ENCODE assay signal across 26 cellular contexts in the genomic region with DNA sequence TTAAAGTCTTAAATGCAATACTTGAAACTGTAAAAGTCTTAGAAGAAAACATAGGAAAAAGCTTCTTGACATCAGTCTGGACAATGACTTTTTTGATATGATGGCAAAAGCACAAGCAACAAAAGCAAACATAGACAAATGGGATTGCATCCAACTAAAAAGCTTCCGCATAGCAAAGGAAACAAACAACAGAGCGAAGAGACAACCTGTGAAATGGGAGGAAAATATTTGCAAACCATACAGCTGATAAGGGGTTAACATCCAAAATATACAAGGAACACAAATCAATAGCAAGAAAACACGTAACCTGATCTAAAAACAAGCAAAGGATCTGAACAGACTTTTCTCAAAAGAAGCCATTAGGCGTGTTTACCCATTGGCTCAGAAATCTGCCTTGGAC.
DNase-seq lines count a peak whose midpoint lies in the region; ATAC-seq, FAIRE-seq and TF ChIP-seq lines count a peak whose summit lies in the region.
"Had no signal": no experiment of that assay in that cellular context is flagged by ENCODE, and none has a peak within 500 bp of the region (broad histone marks: within the 10 kb centered on the region; RNA-seq: fewer than 3 reads in every experiment).

No MANE protein-coding gene starts in this region.

- no peak for TF ChIP-seq POLR2A in HepG2 (IDR thresholded peaks at IDR 0.05; ENCODE audit: insufficient read depth in 1 of 2, low read depth in 2 of 2, low read length in 2 of 2)

- H3K4me3 ChIP-seq in LNCaP clone FGC (ENCODE audit: low read depth, low read length) (no peak overlapping the region), HepG2 (replicated peaks in 1 of 3; ENCODE audit: insufficient read depth in 1 of 3, low read depth in 2 of 3, low read length in 3 of 3) (no peak overlapping the region), GM23248 (no peak overlapping the region)
- H3K4me3 ChIP-seq: BLaER1 treated with 17β-estradiol and CSF1 and Interleukin-3, amounts not matched to agents 10 nM and 100 nM; K562 had no signal

- H2AFZ ChIP-seq in HepG2 (ENCODE audit: low read length) (no peak overlapping the region), GM23248 (no peak overlapping the region)

- no peaks in the 10 kb centered on the region for H3F3A ChIP-seq in GM23248 (ENCODE audit: insufficient read depth)

- H3K9me3 ChIP-seq in HepG2 (ENCODE audit: low read length) (no peaks in the 10 kb centered on the region), GM23248 (ENCODE audit: low read depth) (no peaks in the 10 kb centered on the region)
- H3K9me3 ChIP-seq: BLaER1 treated with 17β-estradiol and CSF1 and Interleukin-3, amounts not matched to agents 10 nM and 100 nM had no signal

- no peak overlapping the region for H3K27ac ChIP-seq in HepG2 (ENCODE audit: extremely low read length, insufficient read depth, low read length)
- no peak overlapping the region for H3K27ac ChIP-seq in GM23248
- H3K27ac ChIP-seq: BLaER1 treated with 17β-estradiol and CSF1 and Interleukin-3, amounts not matched to agents 10 nM and 100 nM had no signal

- no TSS peak for BruUV-seq in HepG2 (replicated peaks; lab: Mats Ljungman, UMichigan)

- no peaks in the 10 kb centered on the region for H3K9me2 ChIP-seq in GM23248 (ENCODE audit: insufficient read depth)
- H3K9me2 ChIP-seq: SK-N-SH had no signal

- CTCF ChIA-PET in HepG2 (lab: Yijun Ruan, JAX; ENCODE audit: low intra/inter-chr PET ratio, low total read pairs), result no interaction called here

- TF ChIP-seq EP300 in HepG2 (IDR thresholded peaks at IDR 0.05; ENCODE audit: low read depth in 2 of 2, low read length in 2 of 2) (no peak), HepG2 (CRISPR knock-in tag; IDR thresholded peaks at IDR 0.05; ENCODE audit: borderline replicate concordance) (no peak)

- H3K36me3 ChIP-seq in HepG2 (replicated peaks in 1 of 2; ENCODE audit: control insufficient read depth in 1 of 2, insufficient read depth in 2 of 2, low read length in 2 of 2) (no peaks in the 10 kb centered on the region), GM23248 (ENCODE audit: low read depth) (no peaks in the 10 kb centered on the region)
- H3K36me3 ChIP-seq: BLaER1 treated with 17β-estradiol and CSF1 and Interleukin-3, amounts not matched to agents 10 nM and 100 nM had no signal

- POLR2A ChIA-PET in HepG2 (lab: Yijun Ruan, JAX), result no interaction called here

- H3K4me2 ChIP-seq in HepG2 (ENCODE audit: low read depth, low read length) (no peak overlapping the region), GM23248 (ENCODE audit: unreplicated experiment) (no peak overlapping the region)
- H3K4me2 ChIP-seq: BLaER1 treated with 17β-estradiol and CSF1 and Interleukin-3, amounts not matched to agents 10 nM and 100 nM; SK-N-SH had no signal

- H4K20me1 ChIP-seq in HepG2 (ENCODE audit: insufficient read depth, low read length) (no peaks in the 10 kb centered on the region), GM23248 (ENCODE audit: insufficient read depth) (no peaks in the 10 kb centered on the region)
- H4K20me1 ChIP-seq: BLaER1 treated with 17β-estradiol and CSF1 and Interleukin-3, amounts not matched to agents 10 nM and 100 nM had no signal

- H3K9ac ChIP-seq in HepG2 (ENCODE audit: insufficient read depth, low read depth, low read length) (no peak overlapping the region), GM23248 (no peak overlapping the region)
- H3K9ac ChIP-seq: BLaER1 treated with 17β-estradiol and CSF1 and Interleukin-3, amounts not matched to agents 10 nM and 100 nM; SK-N-SH had no signal

- 15% methylated on average over 4 of the region's 4 CpGs for WGBS in HepG2 (ENCODE audit: low lambda C conversion rate)
- 74 to 80% methylated on average over 4 of the region's 4 CpGs for WGBS in GM23248 (ENCODE audit: low coverage in 1 of 2, low lambda C conversion rate in 2 of 2, missing lambda C conversion rate in 2 of 2), 2 experiments

- ATAC-seq in HepG2, result no peak
- no peak for ATAC-seq in sciatic nerve
- ATAC-seq: CD8-positive, alpha-beta T cell; HCT116; K562; PC-3 had no signal

- H3K79me2 ChIP-seq in HepG2 (ENCODE audit: insufficient read depth, low read length) (no peaks in the 10 kb centered on the region), GM23248 (ENCODE audit: insufficient read depth) (no peaks in the 10 kb centered on the region)

- TF ChIP-seq RAD21 in HepG2 (CRISPR knock-in tag; IDR thresholded peaks at IDR 0.05), result no peak

- TF ChIP-seq CTCF in LNCaP clone FGC (IDR thresholded peaks at IDR 0.05; ENCODE audit: control insufficient read depth, extremely low read depth, insufficient read depth) (no peak), HepG2 (CRISPR knock-in tag; IDR thresholded peaks at IDR 0.05) (no peak)

- H3K27me3 ChIP-seq in HepG2 (ENCODE audit: control insufficient read depth in 1 of 2, insufficient read depth in 2 of 2, low read length in 2 of 2) (peaks cover 2 to 21% of the 10 kb centered on the region in 2 experiments; a peak in 3 of 5 replicates), GM23248 (replicated peaks; ENCODE audit: insufficient read depth) (peaks cover 15% of the 10 kb centered on the region)
- H3K27me3 ChIP-seq: BLaER1 treated with 17β-estradiol and CSF1 and Interleukin-3, amounts not matched to agents 10 nM and 100 nM had no signal

- peak; percentile 35 for DNase-seq in NCI-H2107 treated with DMSO at 0.1 percent for 48 hours (lab: John Stamatoyannopoulos, UW; ENCODE audit: unreplicated experiment)
- no peak for DNase-seq in NCI-H2107 (lab: John Stamatoyannopoulos, UW)
- peak; percentile 96 for DNase-seq in LNCaP clone FGC (ENCODE audit: low read depth)
- DNase-seq in NCI-H69 (lab: John Stamatoyannopoulos, UW), result peak; percentile 17
- no peak for DNase-seq in HepG2 (ENCODE audit: low spot score)
- no peak for DNase-seq in GM23248
- no peak for DNase-seq in COLO668 (lab: John Stamatoyannopoulos, UW; ENCODE audit: unreplicated experiment)
- DNase-seq in sciatic nerve (ENCODE audit: low spot score), result no peak
- DNase-seq: AML-193; CD8-positive, alpha-beta T cell; DMS 273 treated with DMSO at 0.1 percent for 48 hours; DND-41; Kasumi-1; NCI-H1417; NCI-H1694; NCI-H446 treated with DMSO at 0.1 percent for 48 hours; NCI-H526; PC-3; SK-N-SH; SW 1271; T-helper 9 cell had no signal

- intact Hi-C loops in HepG2 (cut with micrococcal nuclease; ENCODE audit: unreplicated experiment) (no loop called here), sciatic nerve (cut with DNase I) (no loop called here)

- in situ Hi-C loops in HepG2 (cut with HindIII; ENCODE audit: extremely low pct_ligation_motif_present, low pct_unique_long_range_greater_than_20kb) (no loop called here), GM23248 (cut with MboI) (no loop called here)

- FAIRE-seq in HepG2 (lab: Jason Lieb, UNC), result no peak
- FAIRE-seq: A204.1, GM19239 had no signal

- no peaks in the 10 kb centered on the region for H3K4me1 ChIP-seq in HepG2 (ENCODE audit: insufficient read depth, low read length)
- no peaks in the 10 kb centered on the region for H3K4me1 ChIP-seq in GM23248 (ENCODE audit: insufficient read depth)
- H3K4me1 ChIP-seq: BLaER1 treated with 17β-estradiol and CSF1 and Interleukin-3, amounts not matched to agents 10 nM and 100 nM had no signal

TF ChIP-seq in HepG2, 621 proteins besides CTCF, POLR2A, EP300 and RAD21:
- TF ChIP-seq, protein P1, sequence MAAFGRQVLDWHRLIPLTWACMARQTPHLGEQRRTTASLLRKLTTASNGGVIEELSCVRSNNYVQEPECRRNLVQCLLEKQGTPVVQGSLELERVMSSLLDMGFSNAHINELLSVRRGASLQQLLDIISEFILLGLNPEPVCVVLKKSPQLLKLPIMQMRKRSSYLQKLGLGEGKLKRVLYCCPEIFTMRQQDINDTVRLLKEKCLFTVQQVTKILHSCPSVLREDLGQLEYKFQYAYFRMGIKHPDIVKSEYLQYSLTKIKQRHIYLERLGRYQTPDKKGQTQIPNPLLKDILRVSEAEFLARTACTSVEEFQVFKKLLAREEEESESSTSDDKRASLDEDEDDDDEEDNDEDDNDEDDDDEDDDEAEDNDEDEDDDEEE (CRISPR knock-in tag; IDR thresholded peaks at IDR 0.05), result no peak
- TF ChIP-seq ZNF652 (CRISPR knock-in tag; IDR thresholded peaks at IDR 0.05; ENCODE audit: borderline replicate concordance, low read depth) (peak; percentile 60; the same call in 1 of the 2 replicates), GTF3A (CRISPR knock-in tag; conservative IDR thresholded peaks at IDR 0.05) (no peak)

Comparison
In these comparisons a context has a peak if more than half of its experiments do, and no peak if none do; other contexts are left out.
1. DNase-seq: peak in NCI-H2107 treated with DMSO at 0.1 percent for 48 hours (single experiment), LNCaP clone FGC (single experiment) and NCI-H69 (single experiment); none in NCI-H2107 (single experiment), HepG2 (single experiment), GM23248 (single experiment), COLO668 (single experiment) and sciatic nerve (single experiment).